11 cellular contexts compared by ENCODE assay signal in the genomic region with DNA sequence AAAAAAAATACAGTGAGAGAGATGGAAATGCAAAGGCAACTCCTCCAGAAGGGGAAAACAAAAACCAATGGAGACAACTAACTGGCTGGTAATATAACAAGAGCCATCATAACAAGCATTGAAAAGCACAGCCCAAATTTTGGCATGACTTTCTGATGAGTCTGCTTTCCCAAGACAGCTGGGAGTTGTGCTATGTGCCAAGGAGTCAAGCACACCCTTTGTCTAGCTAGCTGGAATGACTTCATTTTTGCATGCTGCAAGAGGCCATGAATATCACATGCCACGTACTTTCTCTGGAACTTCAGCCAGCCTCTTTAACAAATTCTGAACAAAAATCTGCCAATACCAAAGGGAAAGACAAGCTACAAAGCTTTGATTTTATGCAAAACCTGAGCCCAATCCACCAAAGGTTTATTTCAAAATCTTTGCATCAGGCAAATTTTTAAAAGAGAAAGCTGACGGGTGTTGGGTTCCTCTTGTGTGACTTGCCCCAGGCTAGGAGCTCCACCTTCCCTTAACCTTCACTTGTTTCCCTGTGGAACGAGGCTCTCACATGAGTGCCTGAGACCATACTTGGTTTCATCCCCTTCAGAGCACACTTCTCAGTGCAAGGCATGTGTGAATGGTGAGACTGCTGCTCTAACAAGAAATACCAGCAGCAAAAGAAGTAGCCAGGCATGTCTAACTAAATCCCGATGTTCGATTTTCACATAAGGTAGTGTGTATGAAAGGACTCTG. TPM values are rescaled to one million over a fixed set of nuclear protein-coding genes. Genes with fewer than 3 reads are reported as not detected.
DNase-seq lines count a peak whose midpoint lies in the region; ATAC-seq and TF ChIP-seq lines count a peak whose summit lies in the region.
"Had no signal": no experiment of that assay in that cellular context is flagged by ENCODE, and none has a peak within 500 bp of the region (broad histone marks: within the 10 kb centered on the region; RNA-seq: fewer than 3 reads in every experiment).

No MANE protein-coding gene starts in this region.

- intact Hi-C loops in Caco-2 (cut with micrococcal nuclease; ENCODE audit: unreplicated experiment) = no loop called here

- no peak overlapping the region for H3K27ac Mint-ChIP-seq in Caco-2 (ENCODE audit: unreplicated experiment)

- no peaks in the 10 kb centered on the region for H3K9me3 ChIP-seq in Caco-2

- H3K4me3 ChIP-seq in Caco-2 (ENCODE audit: low read depth, low read length) = no peak overlapping the region

- BruUV-seq in Caco-2 (replicated peaks; lab: Mats Ljungman, UMichigan) = no TSS peak

- H3K27me3 Mint-ChIP-seq in Caco-2 (ENCODE audit: insufficient read depth, unreplicated experiment) = no peaks in the 10 kb centered on the region

- POLR2A ChIA-PET in Caco-2 (lab: Charles Lee) = no interaction called here

- DNase-seq in ELR (ENCODE audit: low read depth) = peak; percentile 55
- peak in 43 of 58 donors; percentile 12 to 87 (median 57) for DNase-seq in anterior cingulate cortex (lab: John Stamatoyannopoulos, UW)
- peak; percentile 79 to 94 for DNase-seq in foreskin keratinocyte
- DNase-seq in putamen (ENCODE audit: low spot score) = peak; percentile 87
- no peak for DNase-seq in Caco-2
- DNase-seq in UCSD-AML1 (lab: John Stamatoyannopoulos, UW; ENCODE audit: unreplicated experiment) = no peak
- no peak for DNase-seq in SW 1271 (lab: John Stamatoyannopoulos, UW)
- no peak for DNase-seq in NCI-H2081 treated with DMSO at 0.1 percent for 48 hours (lab: John Stamatoyannopoulos, UW)
- DNase-seq: activated effector memory CD4-positive, alpha-beta T cell treated with Interleukin-2 at 50 U/mL for 16 hours; COR-L47; MM.1S had no signal

- no peaks in the 10 kb centered on the region for H3K36me3 ChIP-seq in Caco-2 (ENCODE audit: control insufficient read depth, insufficient read depth, low read length)

- H3K4me1 ChIP-seq in foreskin keratinocyte (peaks cover 4% of the 10 kb centered on the region), Caco-2 (no peaks in the 10 kb centered on the region)

- no peak overlapping the region for H3K27ac ChIP-seq in foreskin keratinocyte

- CTCF ChIA-PET in Caco-2 (lab: Charles Lee) = no interaction called here

- H3K9me3 Mint-ChIP-seq in Caco-2 (ENCODE audit: unreplicated experiment) = no peaks in the 10 kb centered on the region

- H3K27me3 ChIP-seq in foreskin keratinocyte (no peaks in the 10 kb centered on the region), Caco-2 (replicated peaks; ENCODE audit: control insufficient read depth, insufficient read depth, low read length) (no peaks in the 10 kb centered on the region)

- no peaks in the 10 kb centered on the region for H3K36me3 Mint-ChIP-seq in Caco-2 (ENCODE audit: insufficient read depth, unreplicated experiment)

- no peaks in the 10 kb centered on the region for H3K4me1 Mint-ChIP-seq in Caco-2 (ENCODE audit: low read depth, unreplicated experiment)

- no peak overlapping the region for H3K4me3 Mint-ChIP-seq in Caco-2 (ENCODE audit: unreplicated experiment)

- TF ChIP-seq CTCF in foreskin keratinocyte (conservative IDR thresholded peaks at IDR 0.05) (no peak), Caco-2 (IDR thresholded peaks at IDR 0.05; ENCODE audit: insufficient read depth in 1 of 2, low read depth in 1 of 2, low read length in 1 of 2, severe bottlenecking in 1 of 2, unreplicated experiment in 1 of 2) (no peak)

- peak; percentile 85 for ATAC-seq in foreskin keratinocyte

RNA-seq across cellular contexts. Expression of gene S1PR3, which starts 47.3 kb away (rescaled TPM):
- total RNA-seq in foreskin keratinocyte (6.5 and 7.1 TPM in 2 replicates), Caco-2 (2022) (0.95 and 1.00 TPM in 2 replicates)
- 2.5 and 3.1 TPM in 2 replicates for polyA plus RNA-seq in foreskin keratinocyte

Comparison
In these comparisons a context has a peak if more than half of its experiments do, and no peak if none do; other contexts are left out.
1. DNase-seq: peak in ELR (single experiment), anterior cingulate cortex (43 of 58), foreskin keratinocyte (2 of 2) and putamen (single experiment); none in Caco-2 (0 of 2), UCSD-AML1 (single experiment), SW 1271 (0 of 2) and NCI-H2081 treated with DMSO at 0.1 percent for 48 hours (single experiment).